26 cellular contexts compared by ENCODE assay signal in the genomic region with DNA sequence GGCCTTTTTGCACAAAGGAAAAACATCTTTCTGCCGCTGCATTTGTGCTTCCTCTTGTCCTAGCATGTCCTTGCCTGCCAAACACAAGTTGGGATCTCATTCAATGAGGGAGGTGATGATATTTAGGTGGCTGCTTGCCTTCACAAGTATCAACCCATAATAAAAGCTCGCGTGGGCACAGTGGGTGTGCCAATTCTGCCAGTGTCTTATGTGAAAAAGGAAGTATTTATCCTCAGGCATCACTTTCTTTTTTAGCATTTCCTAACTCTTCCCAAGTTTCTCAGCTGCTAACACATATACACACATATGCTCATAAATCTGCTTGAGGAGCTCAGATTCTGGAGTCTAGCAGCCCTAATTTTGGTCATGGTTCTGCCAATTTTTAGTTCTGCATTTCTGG.
"Had no signal": no experiment of that assay in that cellular context is flagged by ENCODE, and none has a peak within 500 bp of the region (broad histone marks: within the 10 kb centered on the region; RNA-seq: fewer than 3 reads in every experiment).

No MANE protein-coding gene starts in this region.

- H3K9me3 ChIP-seq: neutrophil, ovary, psoas muscle, tibial nerve had no signal

- H3K4me3 ChIP-seq: heart right ventricle, ovary, psoas muscle, tibial nerve had no signal

- DNase-seq: activated CD4-positive, alpha-beta T cell treated with anti-CD3 and anti-CD28 coated beads for 48 hours; activated CD4-positive, alpha-beta T cell treated with anti-CD3 and anti-CD28 coated beads, Interleukin-2, amount 50 U/mL, for 48 hours; activated CD8-positive, alpha-beta memory T cell treated with anti-CD3 and anti-CD28 coated beads, Interleukin-2, amount 50 U/mL, for 4 hours; activated gamma-delta T cell treated with Interleukin-2 at 50 U/mL for 16 hours; activated naive CD4-positive, alpha-beta T cell treated with anti-CD3 and anti-CD28 coated beads, Interleukin-2, amount 50 U/mL, for 16 hours; activated T-cell treated with anti-CD3 and anti-CD28 coated beads, Interleukin-2, amount 50 U/mL, for 1 hour; amniotic stem cell; central memory CD4-positive, alpha-beta T cell; foreskin fibroblast; heart right ventricle; islet precursor cell; left cardiac atrium; left ventricle myocardium superior; naive B cell; nephron progenitor cell; ovary; psoas muscle; stimulated activated CD4-positive, alpha-beta T cell treated with anti-CD3 and anti-CD28 coated beads, Interleukin-15, amount 100 ng/mL, for 24 hours; stimulated activated CD4-positive, alpha-beta T cell treated with anti-CD3 and anti-CD28 coated beads, Interleukin-2, amount 100 ng/mL, for 24 hours; stimulated activated naive CD4-positive, alpha-beta T cell; WERI-Rb-1 had no signal

- H3K9me3 Mint-ChIP-seq: nephron progenitor cell had no signal

- H3K4me1 Mint-ChIP-seq: activated T-helper 17 cell treated with anti-CD3 and anti-CD28 coated beads, Interleukin-2, amount 50 U/mL, for 72 hours; naive B cell; nephron progenitor cell had no signal

- H3K36me3 ChIP-seq: heart right ventricle, neutrophil, ovary, tibial nerve, WERI-Rb-1 had no signal

- ATAC-seq: activated CD4-positive, CD25-positive, alpha-beta regulatory T cell treated with anti-CD3 and anti-CD28 coated beads, Interleukin-2, amount 50 U/mL, for 24 hours; activated T-helper 17 cell treated with anti-CD3 and anti-CD28 coated beads, Interleukin-2, amount 50 U/mL, for 72 hours; esophagus mucosa; left ventricle myocardium superior; psoas muscle had no signal

- H3K36me3 Mint-ChIP-seq: naive B cell had no signal

- H3K27ac ChIP-seq: heart right ventricle, neutrophil, ovary, psoas muscle, tibial nerve, WERI-Rb-1 had no signal

- H3K27ac Mint-ChIP-seq: activated T-helper 17 cell treated with anti-CD3 and anti-CD28 coated beads, Interleukin-2, amount 50 U/mL, for 72 hours; naive B cell; nephron progenitor cell had no signal

- H3K27me3 Mint-ChIP-seq: activated T-helper 17 cell treated with anti-CD3 and anti-CD28 coated beads, Interleukin-2, amount 50 U/mL, for 72 hours; naive B cell had no signal

- H3K4me3 Mint-ChIP-seq: activated T-helper 17 cell treated with anti-CD3 and anti-CD28 coated beads, Interleukin-2, amount 50 U/mL, for 72 hours; naive B cell; nephron progenitor cell had no signal

- H3K4me1 ChIP-seq: psoas muscle, tibial nerve had no signal

- H3K27me3 ChIP-seq: heart right ventricle, neutrophil, ovary, tibial nerve had no signal
